ENCODE assay signal across 1 cellular context in the genomic region with DNA sequence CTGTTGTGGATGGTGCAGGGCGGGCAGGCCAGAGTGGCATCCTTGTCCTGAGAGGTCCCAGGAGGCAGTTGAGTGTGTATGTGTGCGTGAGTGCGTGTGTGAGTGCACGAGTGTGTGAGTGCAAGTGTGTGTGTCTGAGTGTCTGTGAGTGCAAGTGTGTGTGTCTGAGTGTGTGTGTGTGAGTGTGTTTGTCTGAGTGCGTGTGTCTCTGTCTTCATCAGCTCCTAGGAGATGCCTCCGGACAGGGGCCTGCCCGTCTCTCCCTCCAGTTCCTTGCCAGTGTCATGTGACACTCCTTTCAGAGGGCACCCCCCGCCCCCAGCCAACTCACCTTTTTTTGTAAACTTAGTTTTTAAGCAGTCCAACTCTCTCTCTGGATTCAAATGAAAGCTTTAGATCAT.
TF ChIP-seq lines count a peak whose summit lies in the region.

No MANE protein-coding gene starts in this region.

TF ChIP-seq in HepG2, 621 proteins besides CTCF, POLR2A, EP300 and RAD21:
- TF ChIP-seq, protein P1, sequence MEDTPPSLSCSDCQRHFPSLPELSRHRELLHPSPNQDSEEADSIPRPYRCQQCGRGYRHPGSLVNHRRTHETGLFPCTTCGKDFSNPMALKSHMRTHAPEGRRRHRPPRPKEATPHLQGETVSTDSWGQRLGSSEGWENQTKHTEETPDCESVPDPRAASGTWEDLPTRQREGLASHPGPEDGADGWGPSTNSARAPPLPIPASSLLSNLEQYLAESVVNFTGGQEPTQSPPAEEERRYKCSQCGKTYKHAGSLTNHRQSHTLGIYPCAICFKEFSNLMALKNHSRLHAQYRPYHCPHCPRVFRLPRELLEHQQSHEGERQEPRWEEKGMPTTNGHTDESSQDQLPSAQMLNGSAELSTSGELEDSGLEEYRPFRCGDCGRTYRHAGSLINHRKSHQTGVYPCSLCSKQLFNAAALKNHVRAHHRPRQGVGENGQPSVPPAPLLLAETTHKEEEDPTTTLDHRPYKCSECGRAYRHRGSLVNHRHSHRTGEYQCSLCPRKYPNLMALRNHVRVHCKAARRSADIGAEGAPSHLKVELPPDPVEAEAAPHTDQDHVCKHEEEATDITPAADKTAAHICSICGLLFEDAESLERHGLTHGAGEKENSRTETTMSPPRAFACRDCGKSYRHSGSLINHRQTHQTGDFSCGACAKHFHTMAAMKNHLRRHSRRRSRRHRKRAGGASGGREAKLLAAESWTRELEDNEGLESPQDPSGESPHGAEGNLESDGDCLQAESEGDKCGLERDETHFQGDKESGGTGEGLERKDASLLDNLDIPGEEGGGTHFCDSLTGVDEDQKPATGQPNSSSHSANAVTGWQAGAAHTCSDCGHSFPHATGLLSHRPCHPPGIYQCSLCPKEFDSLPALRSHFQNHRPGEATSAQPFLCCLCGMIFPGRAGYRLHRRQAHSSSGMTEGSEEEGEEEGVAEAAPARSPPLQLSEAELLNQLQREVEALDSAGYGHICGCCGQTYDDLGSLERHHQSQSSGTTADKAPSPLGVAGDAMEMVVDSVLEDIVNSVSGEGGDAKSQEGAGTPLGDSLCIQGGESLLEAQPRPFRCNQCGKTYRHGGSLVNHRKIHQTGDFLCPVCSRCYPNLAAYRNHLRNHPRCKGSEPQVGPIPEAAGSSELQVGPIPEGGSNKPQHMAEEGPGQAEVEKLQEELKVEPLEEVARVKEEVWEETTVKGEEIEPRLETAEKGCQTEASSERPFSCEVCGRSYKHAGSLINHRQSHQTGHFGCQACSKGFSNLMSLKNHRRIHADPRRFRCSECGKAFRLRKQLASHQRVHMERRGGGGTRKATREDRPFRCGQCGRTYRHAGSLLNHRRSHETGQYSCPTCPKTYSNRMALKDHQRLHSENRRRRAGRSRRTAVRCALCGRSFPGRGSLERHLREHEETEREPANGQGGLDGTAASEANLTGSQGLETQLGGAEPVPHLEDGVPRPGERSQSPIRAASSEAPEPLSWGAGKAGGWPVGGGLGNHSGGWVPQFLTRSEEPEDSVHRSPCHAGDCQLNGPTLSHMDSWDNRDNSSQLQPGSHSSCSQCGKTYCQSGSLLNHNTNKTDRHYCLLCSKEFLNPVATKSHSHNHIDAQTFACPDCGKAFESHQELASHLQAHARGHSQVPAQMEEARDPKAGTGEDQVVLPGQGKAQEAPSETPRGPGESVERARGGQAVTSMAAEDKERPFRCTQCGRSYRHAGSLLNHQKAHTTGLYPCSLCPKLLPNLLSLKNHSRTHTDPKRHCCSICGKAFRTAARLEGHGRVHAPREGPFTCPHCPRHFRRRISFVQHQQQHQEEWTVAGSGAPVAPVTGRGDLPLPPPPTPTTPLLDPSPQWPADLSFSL (CRISPR knock-in tag; IDR thresholded peaks at IDR 0.05) = peak; percentile 47; the same call in 1 of the 2 replicates
- TF ChIP-seq RFXANK (CRISPR knock-in tag; IDR thresholded peaks at IDR 0.05) = no peak
- TF ChIP-seq, protein P2, sequence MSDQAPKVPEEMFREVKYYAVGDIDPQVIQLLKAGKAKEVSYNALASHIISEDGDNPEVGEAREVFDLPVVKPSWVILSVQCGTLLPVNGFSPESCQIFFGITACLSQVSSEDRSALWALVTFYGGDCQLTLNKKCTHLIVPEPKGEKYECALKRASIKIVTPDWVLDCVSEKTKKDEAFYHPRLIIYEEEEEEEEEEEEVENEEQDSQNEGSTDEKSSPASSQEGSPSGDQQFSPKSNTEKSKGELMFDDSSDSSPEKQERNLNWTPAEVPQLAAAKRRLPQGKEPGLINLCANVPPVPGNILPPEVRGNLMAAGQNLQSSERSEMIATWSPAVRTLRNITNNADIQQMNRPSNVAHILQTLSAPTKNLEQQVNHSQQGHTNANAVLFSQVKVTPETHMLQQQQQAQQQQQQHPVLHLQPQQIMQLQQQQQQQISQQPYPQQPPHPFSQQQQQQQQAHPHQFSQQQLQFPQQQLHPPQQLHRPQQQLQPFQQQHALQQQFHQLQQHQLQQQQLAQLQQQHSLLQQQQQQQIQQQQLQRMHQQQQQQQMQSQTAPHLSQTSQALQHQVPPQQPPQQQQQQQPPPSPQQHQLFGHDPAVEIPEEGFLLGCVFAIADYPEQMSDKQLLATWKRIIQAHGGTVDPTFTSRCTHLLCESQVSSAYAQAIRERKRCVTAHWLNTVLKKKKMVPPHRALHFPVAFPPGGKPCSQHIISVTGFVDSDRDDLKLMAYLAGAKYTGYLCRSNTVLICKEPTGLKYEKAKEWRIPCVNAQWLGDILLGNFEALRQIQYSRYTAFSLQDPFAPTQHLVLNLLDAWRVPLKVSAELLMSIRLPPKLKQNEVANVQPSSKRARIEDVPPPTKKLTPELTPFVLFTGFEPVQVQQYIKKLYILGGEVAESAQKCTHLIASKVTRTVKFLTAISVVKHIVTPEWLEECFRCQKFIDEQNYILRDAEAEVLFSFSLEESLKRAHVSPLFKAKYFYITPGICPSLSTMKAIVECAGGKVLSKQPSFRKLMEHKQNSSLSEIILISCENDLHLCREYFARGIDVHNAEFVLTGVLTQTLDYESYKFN (CRISPR knock-in tag; conservative IDR thresholded peaks at IDR 0.05) = no peak
- TF ChIP-seq, protein P3, sequence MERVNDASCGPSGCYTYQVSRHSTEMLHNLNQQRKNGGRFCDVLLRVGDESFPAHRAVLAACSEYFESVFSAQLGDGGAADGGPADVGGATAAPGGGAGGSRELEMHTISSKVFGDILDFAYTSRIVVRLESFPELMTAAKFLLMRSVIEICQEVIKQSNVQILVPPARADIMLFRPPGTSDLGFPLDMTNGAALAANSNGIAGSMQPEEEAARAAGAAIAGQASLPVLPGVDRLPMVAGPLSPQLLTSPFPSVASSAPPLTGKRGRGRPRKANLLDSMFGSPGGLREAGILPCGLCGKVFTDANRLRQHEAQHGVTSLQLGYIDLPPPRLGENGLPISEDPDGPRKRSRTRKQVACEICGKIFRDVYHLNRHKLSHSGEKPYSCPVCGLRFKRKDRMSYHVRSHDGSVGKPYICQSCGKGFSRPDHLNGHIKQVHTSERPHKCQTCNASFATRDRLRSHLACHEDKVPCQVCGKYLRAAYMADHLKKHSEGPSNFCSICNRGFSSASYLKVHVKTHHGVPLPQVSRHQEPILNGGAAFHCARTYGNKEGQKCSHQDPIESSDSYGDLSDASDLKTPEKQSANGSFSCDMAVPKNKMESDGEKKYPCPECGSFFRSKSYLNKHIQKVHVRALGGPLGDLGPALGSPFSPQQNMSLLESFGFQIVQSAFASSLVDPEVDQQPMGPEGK (CRISPR knock-in tag; IDR thresholded peaks at IDR 0.05) = peak; percentile 15; the same call in 1 of the 2 replicates
- TF ChIP-seq ZNF891 (CRISPR knock-in tag; IDR thresholded peaks at IDR 0.05) = no peak
- peak; percentile 41; the same call in 1 of the 2 replicates for TF ChIP-seq SP4 (CRISPR knock-in tag; IDR thresholded peaks at IDR 0.05)
- no peak for TF ChIP-seq MEIS1 (CRISPR knock-in tag; IDR thresholded peaks at IDR 0.05; ENCODE audit: borderline replicate concordance)
- TF ChIP-seq ZBTB38 (CRISPR knock-in tag; IDR thresholded peaks at IDR 0.05) = 0 out of 2 replicates have a peak, but pooled peaks have one; percentile 14
